Comparison of ENCODE assay signal across 8 cellular contexts in the genomic region with DNA sequence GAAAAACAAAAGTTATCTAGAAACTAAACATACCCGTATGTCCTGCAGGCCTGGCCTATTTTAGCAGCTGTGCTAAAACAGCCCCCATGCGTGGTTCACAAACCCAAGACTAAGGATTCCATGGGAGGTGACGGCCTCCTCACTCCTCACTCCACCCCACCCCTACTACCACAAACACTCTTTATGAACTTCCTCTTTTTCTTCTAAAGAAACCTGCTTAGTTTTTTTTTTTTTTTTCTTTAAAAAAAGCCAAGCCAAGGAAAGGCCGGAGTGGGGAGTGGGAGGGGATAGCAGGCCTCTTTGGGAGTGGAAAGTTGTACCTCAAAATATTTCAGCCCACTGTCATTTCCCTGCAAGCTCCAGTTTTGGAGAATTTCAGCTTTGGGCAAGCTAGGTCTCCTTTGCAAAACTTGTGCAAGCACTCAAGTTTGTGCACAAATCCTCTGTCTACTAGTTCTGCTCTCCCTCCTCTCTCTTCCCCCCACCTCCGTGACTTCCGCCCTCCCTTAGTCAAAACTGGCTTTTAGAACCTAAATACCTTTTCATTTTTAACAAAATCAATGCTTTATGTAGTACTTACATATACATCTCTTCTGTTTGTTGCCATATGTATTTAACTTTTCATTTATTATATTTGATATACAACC. TPM values are rescaled to one million over a fixed set of nuclear protein-coding genes. Genes with fewer than 3 reads are reported as not detected.
A peak's percentile ranks its signal among the peaks of the same experiment; 100 is the strongest.
DNase-seq lines count a peak whose midpoint lies in the region; ATAC-seq and TF ChIP-seq lines count a peak whose summit lies in the region.

No MANE protein-coding gene starts in this region.

- TF ChIP-seq CTCF in right atrium auricular region (IDR thresholded peaks at IDR 0.05), result no peak

- peak overlapping the region; percentile 96 to 99 (median 98) for H3K4me3 Mint-ChIP-seq in CD4-positive, alpha-beta memory T cell
- H3K4me3 Mint-ChIP-seq in activated CD8-positive, alpha-beta T cell treated with anti-CD3 and anti-CD28 coated beads, Interleukin-2, amount 10 ng/mL, durations not matched to agents 7 days and 5 days, result peak overlapping the region; percentile 95

- no peaks in the 10 kb centered on the region for H3K9me3 ChIP-seq in CD4-positive, alpha-beta memory T cell (ENCODE audit: control insufficient read depth in 1 of 2, low read length in 2 of 2)
- no peaks in the 10 kb centered on the region for H3K9me3 ChIP-seq in right atrium auricular region

- H3K4me1 Mint-ChIP-seq in CD4-positive, alpha-beta memory T cell, result peaks cover 46 to 86% (median 58%) of the 10 kb centered on the region in 4 donors
- peaks cover 55% of the 10 kb centered on the region for H3K4me1 Mint-ChIP-seq in activated CD8-positive, alpha-beta T cell treated with anti-CD3 and anti-CD28 coated beads, Interleukin-2, amount 10 ng/mL, durations not matched to agents 7 days and 5 days (ENCODE audit: low read depth)

- no peaks in the 10 kb centered on the region for H3K27me3 ChIP-seq in CD4-positive, alpha-beta memory T cell (ENCODE audit: insufficient read depth, low read length)
- H3K27me3 ChIP-seq in right atrium auricular region, result no peaks in the 10 kb centered on the region

- H3K4me3 ChIP-seq in CD4-positive, alpha-beta memory T cell (ENCODE audit: low read length in 2 of 2), result peak overlapping the region; percentile 68 to 75
- peak overlapping the region; percentile 91 to 95 for H3K4me3 ChIP-seq in right atrium auricular region

- H3K36me3 Mint-ChIP-seq in CD4-positive, alpha-beta memory T cell, result peaks cover 3 to 29% of the 10 kb centered on the region in 2 donors
- H3K36me3 Mint-ChIP-seq in activated CD8-positive, alpha-beta T cell treated with anti-CD3 and anti-CD28 coated beads, Interleukin-2, amount 10 ng/mL, durations not matched to agents 7 days and 5 days (ENCODE audit: low read depth), result peaks cover 26% of the 10 kb centered on the region

- no peaks in the 10 kb centered on the region for H3K36me3 ChIP-seq in CD4-positive, alpha-beta memory T cell (ENCODE audit: insufficient read depth, low read length)
- H3K36me3 ChIP-seq in right atrium auricular region, result peaks cover 6% of the 10 kb centered on the region

- ATAC-seq in GM19468 (IDR thresholded peaks at IDR 0.05; ENCODE audit: extremely low read depth, unreplicated experiment) (peak; percentile 9), HG03558 (IDR thresholded peaks at IDR 0.05; ENCODE audit: extremely low read depth, unreplicated experiment) (peak; percentile 20)
- peak; percentile 2 for ATAC-seq in activated CD8-positive, alpha-beta T cell treated with anti-CD3 and anti-CD28 coated beads, Interleukin-2, amount 10 ng/mL, durations not matched to agents 7 days and 5 days

- H3K9me3 Mint-ChIP-seq in CD4-positive, alpha-beta memory T cell, result peaks cover 0 to 2% (median 0%) of the 10 kb centered on the region in 8 donors
- H3K9me3 Mint-ChIP-seq in activated CD8-positive, alpha-beta T cell treated with anti-CD3 and anti-CD28 coated beads, Interleukin-2, amount 10 ng/mL, durations not matched to agents 7 days and 5 days (ENCODE audit: insufficient read depth), result no peaks in the 10 kb centered on the region

- DNase-seq in CD4-positive, alpha-beta memory T cell, result peak; percentile 31 to 56 (median 41)
- peak; percentile 55 for DNase-seq in activated CD8-positive, alpha-beta T cell treated with anti-CD3 and anti-CD28 coated beads, Interleukin-2, amount 10 ng/mL, durations not matched to agents 7 days and 5 days
- no peak for DNase-seq in right atrium auricular region (ENCODE audit: low spot score)
- peak in 4 of 6 experiments; percentile 32 to 58 (median 56) for DNase-seq in stimulated activated naive CD4-positive, alpha-beta T cell (lab: John Stamatoyannopoulos, UW)
- DNase-seq in hypothalamus (lab: John Stamatoyannopoulos, UW), result no peak
- no peak for DNase-seq in DMS53 treated with DMSO at 0.1 percent for 48 hours (lab: John Stamatoyannopoulos, UW; ENCODE audit: unreplicated experiment)

- CTCF ChIA-PET in CD4-positive, alpha-beta memory T cell (lab: Charles Lee; ENCODE audit: partially characterized antibody), result interaction anchor here (0.8 to 3.6 kb wide), 6 partner anchors 14 to 129 kb away, joined by 3 to 24 read pairs (median 18); no protein-coding TSS in a partner anchor
- CTCF ChIA-PET in activated CD8-positive, alpha-beta T cell treated with anti-CD3 and anti-CD28 coated beads, Interleukin-2, amount 10 ng/mL, durations not matched to agents 7 days and 5 days (lab: Charles Lee), result interaction anchor here (0.7 to 2.4 kb wide), 9 partner anchors 9 to 142 kb away, joined by 3 to 15 read pairs (median 4); no protein-coding TSS in a partner anchor

- H3K27me3 Mint-ChIP-seq in CD4-positive, alpha-beta memory T cell, result no peaks in the 10 kb centered on the region
- peaks cover 2% of the 10 kb centered on the region for H3K27me3 Mint-ChIP-seq in activated CD8-positive, alpha-beta T cell treated with anti-CD3 and anti-CD28 coated beads, Interleukin-2, amount 10 ng/mL, durations not matched to agents 7 days and 5 days (ENCODE audit: low read depth)

- POLR2A ChIA-PET in CD4-positive, alpha-beta memory T cell (lab: Charles Lee; ENCODE audit: partially characterized antibody), result interaction anchor here (0.6 to 5.4 kb wide), 21 partner anchors 9 to 158 kb away, joined by 3 to 60 read pairs (median 9); a partner anchor contains a TSS
- POLR2A ChIA-PET in activated CD8-positive, alpha-beta T cell treated with anti-CD3 and anti-CD28 coated beads, Interleukin-2, amount 10 ng/mL, durations not matched to agents 7 days and 5 days (lab: Charles Lee), result interaction anchor here (0.6 to 2.6 kb wide), 6 partner anchors 15 to 123 kb away, joined by 4 to 14 read pairs (median 6); a partner anchor contains a TSS

- H3K27ac ChIP-seq in CD4-positive, alpha-beta memory T cell (ENCODE audit: low read depth, low read length), result peak overlapping the region; percentile 86
- peak overlapping the region; percentile 92 to 96 for H3K27ac ChIP-seq in right atrium auricular region

- H3K4me1 ChIP-seq in CD4-positive, alpha-beta memory T cell (ENCODE audit: insufficient read depth, low read length), result peaks cover 69% of the 10 kb centered on the region
- peaks cover 0 to 34% of the 10 kb centered on the region in 2 donors for H3K4me1 ChIP-seq in right atrium auricular region

- intact Hi-C loops in CD4-positive, alpha-beta memory T cell (cut with micrococcal nuclease), result loop anchor here (1.0 to 2.0 kb wide), 6 partner anchors 15 to 155 kb away; no protein-coding TSS in a partner anchor

- peak overlapping the region; percentile 84 to 98 (median 96) for H3K27ac Mint-ChIP-seq in CD4-positive, alpha-beta memory T cell
- H3K27ac Mint-ChIP-seq in activated CD8-positive, alpha-beta T cell treated with anti-CD3 and anti-CD28 coated beads, Interleukin-2, amount 10 ng/mL, durations not matched to agents 7 days and 5 days, result peak overlapping the region; percentile 88

RNA-seq across cellular contexts. Expression of a gene that starts 0.5 kb away (rescaled TPM):
- total RNA-seq in CD4-positive, alpha-beta memory T cell, result 10 to 100 TPM; 90.1 to 91.6 TPM
- polyA plus RNA-seq in CD4-positive, alpha-beta memory T cell, result 10 to 100 TPM; 88.1 to 91.2 TPM
- total RNA-seq in activated CD8-positive, alpha-beta T cell treated with anti-CD3 and anti-CD28 coated beads, Interleukin-2, amount 10 ng/mL, durations not matched to agents 7 days and 5 days, result 10 to 100 TPM; 15.0 to 18.0 TPM
- 10 to 100 TPM; 24.5 to 32.8 TPM for total RNA-seq in right atrium auricular region

Comparison
In these comparisons a context has a peak if more than half of its experiments do, and no peak if none do; other contexts are left out.
1. DNase-seq: peak in CD4-positive, alpha-beta memory T cell (5 of 5), activated CD8-positive, alpha-beta T cell treated with anti-CD3 and anti-CD28 coated beads, Interleukin-2, amount 10 ng/mL, durations not matched to agents 7 days and 5 days (single experiment) and stimulated activated naive CD4-positive, alpha-beta T cell (4 of 6); none in right atrium auricular region (single experiment), hypothalamus (0 of 51) and DMS53 treated with DMSO at 0.1 percent for 48 hours (single experiment).
2. Peak in every context shown above with its lines, with median percentiles within 50 percentile points of each other: ATAC-seq.